1 cellular context compared by ENCODE assay signal in the genomic region with DNA sequence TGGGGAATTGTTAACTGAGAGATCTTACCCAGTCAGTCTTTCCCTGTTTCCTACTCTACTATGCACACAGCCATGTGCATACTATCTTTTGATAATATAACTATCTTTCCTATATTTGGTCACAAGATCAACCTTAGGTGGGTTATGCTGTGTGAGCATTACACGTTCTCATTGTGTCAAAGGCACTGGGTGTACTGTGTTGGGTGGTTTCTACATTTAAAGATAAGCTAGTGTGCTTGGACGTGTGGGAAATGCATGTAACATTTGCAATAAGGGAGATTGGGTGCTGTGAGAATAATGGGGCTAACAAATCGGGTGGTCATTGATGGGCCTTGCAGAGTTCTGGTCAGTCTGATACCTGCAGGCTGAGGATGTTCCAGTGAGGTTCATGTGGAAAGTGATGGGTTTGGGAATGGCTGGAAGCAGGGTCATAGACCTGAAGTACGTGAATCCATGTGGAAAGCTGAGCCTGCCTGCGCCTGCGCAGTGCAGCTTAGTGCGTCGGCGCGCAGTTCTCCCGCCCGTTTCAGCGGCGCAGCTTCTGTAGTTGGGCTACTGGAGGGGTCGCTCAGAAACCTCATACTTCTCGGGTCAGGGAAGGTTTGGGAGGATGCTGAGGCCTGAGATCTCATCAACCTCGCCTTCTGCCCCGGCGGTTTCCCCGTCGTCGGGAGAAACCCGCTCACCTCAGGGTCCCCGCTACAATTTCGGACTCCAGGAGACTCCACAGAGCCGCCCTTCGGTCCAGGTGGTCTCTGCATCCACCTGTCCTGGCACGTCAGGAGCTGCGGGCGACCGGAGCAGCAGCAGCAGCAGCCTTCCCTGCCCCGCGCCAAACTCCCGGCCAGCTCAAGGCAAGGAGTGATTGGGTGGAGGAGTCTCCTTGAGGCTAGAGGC.
TF ChIP-seq lines count a peak whose summit lies in the region.

A gene (plus strand): TSS at position 507 of the 897 bp plus-strand sequence. CDS start 104 bp downstream, at position 611.

TF ChIP-seq in K562, 482 proteins besides CTCF, POLR2A, EP300 and RAD21 (continued from another document and continues in another):
- TF ChIP-seq, protein P1, sequence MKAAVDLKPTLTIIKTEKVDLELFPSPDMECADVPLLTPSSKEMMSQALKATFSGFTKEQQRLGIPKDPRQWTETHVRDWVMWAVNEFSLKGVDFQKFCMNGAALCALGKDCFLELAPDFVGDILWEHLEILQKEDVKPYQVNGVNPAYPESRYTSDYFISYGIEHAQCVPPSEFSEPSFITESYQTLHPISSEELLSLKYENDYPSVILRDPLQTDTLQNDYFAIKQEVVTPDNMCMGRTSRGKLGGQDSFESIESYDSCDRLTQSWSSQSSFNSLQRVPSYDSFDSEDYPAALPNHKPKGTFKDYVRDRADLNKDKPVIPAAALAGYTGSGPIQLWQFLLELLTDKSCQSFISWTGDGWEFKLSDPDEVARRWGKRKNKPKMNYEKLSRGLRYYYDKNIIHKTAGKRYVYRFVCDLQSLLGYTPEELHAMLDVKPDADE (conservative IDR thresholded peaks at IDR 0.05; ENCODE audit: control insufficient read depth, low read depth, low read length) = peak; percentile 44; the same call in 1 of the 2 replicates
- TF ChIP-seq GABPB2 (CRISPR knock-in tag; conservative IDR thresholded peaks at IDR 0.05) (0 out of 2 replicates have a peak, but pooled peaks have one; percentile 27), KDM1A (IDR thresholded peaks at IDR 0.05) (peak in 1 of 2 experiments; percentile 22; a peak in 1 of 4 replicates), FOXA1 (IDR thresholded peaks at IDR 0.05; ENCODE audit: borderline replicate concordance) (no peak), FOXA3 (CRISPR knock-in tag; conservative IDR thresholded peaks at IDR 0.05 in 1 of 2, IDR thresholded peaks at IDR 0.05 in 1 of 2) (peak; percentile 46 to 52; a peak in 2 of 4 replicates), PCBP2 (IDR thresholded peaks at IDR 0.05; ENCODE audit: low read depth, low read length, poor library complexity, severe bottlenecking) (no peak), ARID2 (IDR thresholded peaks at IDR 0.05) (0 out of 2 replicates have a peak, but pooled peaks have one; percentile 16), ZNF561 (CRISPR knock-in tag; conservative IDR thresholded peaks at IDR 0.05) (no peak; the same call in 1 of the 2 replicates), PHB2 (IDR thresholded peaks at IDR 0.05; ENCODE audit: low read depth) (no peak), NFE2 (IDR thresholded peaks at IDR 0.05; ENCODE audit: low read depth) (no peak), SMC3 (conservative IDR thresholded peaks at IDR 0.05; ENCODE audit: insufficient read depth, low read depth, low read length) (0 out of 2 replicates have a peak, but pooled peaks have one; percentile 11), MEF2A (IDR thresholded peaks at IDR 0.05; ENCODE audit: control insufficient read depth, low read depth, low read length) (no peak), GABPB1 (CRISPR knock-in tag; IDR thresholded peaks at IDR 0.05) (no peak)
- TF ChIP-seq, protein P2, sequence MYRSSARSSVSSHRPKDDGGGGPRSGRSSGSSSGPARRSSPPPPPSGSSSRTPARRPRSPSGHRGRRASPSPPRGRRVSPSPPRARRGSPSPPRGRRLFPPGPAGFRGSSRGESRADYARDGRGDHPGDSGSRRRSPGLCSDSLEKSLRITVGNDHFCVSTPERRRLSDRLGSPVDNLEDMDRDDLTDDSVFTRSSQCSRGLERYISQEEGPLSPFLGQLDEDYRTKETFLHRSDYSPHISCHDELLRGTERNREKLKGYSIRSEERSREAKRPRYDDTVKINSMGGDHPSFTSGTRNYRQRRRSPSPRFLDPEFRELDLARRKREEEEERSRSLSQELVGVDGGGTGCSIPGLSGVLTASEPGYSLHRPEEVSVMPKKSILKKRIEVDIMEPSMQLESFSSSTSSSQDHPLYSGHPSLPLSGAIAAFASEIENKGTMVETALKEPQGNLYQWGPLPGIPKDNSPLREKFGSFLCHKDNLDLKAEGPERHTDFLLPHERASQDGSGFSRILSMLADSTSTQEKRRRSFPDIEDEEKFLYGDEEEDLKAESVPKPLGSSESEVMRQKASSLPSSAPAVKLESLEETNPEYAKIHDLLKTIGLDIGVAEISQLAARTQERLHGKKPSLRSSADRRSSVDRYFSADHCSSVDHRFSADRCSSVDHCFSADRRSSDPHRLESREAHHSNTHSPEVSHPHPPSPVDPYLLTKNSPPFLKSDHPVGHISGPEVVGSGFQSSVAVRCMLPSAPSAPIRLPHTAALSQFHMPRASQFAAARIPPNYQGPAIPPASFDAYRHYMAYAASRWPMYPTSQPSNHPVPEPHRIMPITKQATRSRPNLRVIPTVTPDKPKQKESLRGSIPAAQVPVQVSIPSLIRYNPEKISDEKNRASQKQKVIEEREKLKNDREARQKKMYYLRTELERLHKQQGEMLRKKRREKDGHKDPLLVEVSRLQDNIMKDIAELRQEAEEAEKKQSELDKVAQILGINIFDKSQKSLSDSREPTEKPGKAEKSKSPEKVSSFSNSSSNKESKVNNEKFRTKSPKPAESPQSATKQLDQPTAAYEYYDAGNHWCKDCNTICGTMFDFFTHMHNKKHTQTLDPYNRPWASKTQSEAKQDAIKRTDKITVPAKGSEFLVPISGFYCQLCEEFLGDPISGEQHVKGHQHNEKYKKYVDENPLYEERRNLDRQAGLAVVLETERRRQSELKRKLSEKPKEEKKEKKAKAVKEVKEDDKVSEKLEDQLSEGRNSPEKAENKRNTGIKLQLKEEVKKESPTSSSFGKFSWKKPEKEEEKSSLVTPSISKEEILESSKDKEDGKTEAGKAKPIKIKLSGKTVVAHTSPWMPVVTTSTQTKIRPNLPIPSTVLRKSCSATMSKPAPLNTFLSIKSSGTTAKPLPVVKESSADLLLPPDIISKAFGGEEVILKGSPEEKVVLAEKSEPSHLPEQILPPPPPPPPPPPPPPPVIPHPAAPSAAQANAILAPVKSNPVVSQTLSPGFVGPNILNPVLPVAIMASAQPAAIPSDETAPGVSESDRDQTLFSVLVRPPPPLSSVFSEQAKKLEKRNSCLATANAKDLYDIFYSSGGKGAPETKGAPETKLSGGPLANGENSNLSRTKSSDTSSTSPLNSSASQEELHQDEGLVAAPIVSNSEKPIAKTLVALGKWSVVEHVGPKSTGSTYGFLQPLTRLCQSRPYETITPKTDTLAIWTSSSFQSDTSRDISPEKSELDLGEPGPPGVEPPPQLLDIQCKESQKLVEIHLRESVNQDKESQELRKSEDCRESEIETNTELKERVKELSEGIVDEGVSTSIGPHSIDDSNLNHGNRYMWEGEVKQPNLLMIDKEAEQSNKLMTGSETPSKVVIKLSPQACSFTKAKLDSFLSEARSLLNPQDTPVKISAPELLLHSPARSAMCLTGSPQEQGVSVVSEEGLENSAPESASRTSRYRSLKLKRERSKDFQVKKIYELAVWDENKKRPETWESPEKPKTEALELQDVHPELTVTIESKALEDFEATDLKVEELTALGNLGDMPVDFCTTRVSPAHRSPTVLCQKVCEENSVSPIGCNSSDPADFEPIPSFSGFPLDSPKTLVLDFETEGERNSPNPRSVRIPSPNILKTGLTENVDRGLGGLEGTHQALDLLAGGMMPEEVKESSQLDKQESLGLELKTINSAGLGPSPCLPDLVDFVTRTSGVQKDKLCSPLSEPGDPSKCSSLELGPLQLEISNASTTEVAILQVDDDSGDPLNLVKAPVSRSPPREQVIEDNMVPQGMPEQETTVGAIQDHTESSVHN (IDR thresholded peaks at IDR 0.05; ENCODE audit: borderline replicate concordance in 1 of 2, low read depth in 1 of 2) = no peak
- TF ChIP-seq, protein P3, sequence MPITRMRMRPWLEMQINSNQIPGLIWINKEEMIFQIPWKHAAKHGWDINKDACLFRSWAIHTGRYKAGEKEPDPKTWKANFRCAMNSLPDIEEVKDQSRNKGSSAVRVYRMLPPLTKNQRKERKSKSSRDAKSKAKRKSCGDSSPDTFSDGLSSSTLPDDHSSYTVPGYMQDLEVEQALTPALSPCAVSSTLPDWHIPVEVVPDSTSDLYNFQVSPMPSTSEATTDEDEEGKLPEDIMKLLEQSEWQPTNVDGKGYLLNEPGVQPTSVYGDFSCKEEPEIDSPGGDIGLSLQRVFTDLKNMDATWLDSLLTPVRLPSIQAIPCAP (CRISPR knock-in tag; IDR thresholded peaks at IDR 0.05; ENCODE audit: borderline replicate concordance) = no peak
- TF ChIP-seq, protein P4, sequence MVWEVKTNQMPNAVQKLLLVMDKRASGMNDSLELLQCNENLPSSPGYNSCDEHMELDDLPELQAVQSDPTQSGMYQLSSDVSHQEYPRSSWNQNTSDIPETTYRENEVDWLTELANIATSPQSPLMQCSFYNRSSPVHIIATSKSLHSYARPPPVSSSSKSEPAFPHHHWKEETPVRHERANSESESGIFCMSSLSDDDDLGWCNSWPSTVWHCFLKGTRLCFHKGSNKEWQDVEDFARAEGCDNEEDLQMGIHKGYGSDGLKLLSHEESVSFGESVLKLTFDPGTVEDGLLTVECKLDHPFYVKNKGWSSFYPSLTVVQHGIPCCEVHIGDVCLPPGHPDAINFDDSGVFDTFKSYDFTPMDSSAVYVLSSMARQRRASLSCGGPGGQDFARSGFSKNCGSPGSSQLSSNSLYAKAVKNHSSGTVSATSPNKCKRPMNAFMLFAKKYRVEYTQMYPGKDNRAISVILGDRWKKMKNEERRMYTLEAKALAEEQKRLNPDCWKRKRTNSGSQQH (CRISPR knock-in tag; IDR thresholded peaks at IDR 0.05) = peak; percentile 98
- TF ChIP-seq, protein P5, sequence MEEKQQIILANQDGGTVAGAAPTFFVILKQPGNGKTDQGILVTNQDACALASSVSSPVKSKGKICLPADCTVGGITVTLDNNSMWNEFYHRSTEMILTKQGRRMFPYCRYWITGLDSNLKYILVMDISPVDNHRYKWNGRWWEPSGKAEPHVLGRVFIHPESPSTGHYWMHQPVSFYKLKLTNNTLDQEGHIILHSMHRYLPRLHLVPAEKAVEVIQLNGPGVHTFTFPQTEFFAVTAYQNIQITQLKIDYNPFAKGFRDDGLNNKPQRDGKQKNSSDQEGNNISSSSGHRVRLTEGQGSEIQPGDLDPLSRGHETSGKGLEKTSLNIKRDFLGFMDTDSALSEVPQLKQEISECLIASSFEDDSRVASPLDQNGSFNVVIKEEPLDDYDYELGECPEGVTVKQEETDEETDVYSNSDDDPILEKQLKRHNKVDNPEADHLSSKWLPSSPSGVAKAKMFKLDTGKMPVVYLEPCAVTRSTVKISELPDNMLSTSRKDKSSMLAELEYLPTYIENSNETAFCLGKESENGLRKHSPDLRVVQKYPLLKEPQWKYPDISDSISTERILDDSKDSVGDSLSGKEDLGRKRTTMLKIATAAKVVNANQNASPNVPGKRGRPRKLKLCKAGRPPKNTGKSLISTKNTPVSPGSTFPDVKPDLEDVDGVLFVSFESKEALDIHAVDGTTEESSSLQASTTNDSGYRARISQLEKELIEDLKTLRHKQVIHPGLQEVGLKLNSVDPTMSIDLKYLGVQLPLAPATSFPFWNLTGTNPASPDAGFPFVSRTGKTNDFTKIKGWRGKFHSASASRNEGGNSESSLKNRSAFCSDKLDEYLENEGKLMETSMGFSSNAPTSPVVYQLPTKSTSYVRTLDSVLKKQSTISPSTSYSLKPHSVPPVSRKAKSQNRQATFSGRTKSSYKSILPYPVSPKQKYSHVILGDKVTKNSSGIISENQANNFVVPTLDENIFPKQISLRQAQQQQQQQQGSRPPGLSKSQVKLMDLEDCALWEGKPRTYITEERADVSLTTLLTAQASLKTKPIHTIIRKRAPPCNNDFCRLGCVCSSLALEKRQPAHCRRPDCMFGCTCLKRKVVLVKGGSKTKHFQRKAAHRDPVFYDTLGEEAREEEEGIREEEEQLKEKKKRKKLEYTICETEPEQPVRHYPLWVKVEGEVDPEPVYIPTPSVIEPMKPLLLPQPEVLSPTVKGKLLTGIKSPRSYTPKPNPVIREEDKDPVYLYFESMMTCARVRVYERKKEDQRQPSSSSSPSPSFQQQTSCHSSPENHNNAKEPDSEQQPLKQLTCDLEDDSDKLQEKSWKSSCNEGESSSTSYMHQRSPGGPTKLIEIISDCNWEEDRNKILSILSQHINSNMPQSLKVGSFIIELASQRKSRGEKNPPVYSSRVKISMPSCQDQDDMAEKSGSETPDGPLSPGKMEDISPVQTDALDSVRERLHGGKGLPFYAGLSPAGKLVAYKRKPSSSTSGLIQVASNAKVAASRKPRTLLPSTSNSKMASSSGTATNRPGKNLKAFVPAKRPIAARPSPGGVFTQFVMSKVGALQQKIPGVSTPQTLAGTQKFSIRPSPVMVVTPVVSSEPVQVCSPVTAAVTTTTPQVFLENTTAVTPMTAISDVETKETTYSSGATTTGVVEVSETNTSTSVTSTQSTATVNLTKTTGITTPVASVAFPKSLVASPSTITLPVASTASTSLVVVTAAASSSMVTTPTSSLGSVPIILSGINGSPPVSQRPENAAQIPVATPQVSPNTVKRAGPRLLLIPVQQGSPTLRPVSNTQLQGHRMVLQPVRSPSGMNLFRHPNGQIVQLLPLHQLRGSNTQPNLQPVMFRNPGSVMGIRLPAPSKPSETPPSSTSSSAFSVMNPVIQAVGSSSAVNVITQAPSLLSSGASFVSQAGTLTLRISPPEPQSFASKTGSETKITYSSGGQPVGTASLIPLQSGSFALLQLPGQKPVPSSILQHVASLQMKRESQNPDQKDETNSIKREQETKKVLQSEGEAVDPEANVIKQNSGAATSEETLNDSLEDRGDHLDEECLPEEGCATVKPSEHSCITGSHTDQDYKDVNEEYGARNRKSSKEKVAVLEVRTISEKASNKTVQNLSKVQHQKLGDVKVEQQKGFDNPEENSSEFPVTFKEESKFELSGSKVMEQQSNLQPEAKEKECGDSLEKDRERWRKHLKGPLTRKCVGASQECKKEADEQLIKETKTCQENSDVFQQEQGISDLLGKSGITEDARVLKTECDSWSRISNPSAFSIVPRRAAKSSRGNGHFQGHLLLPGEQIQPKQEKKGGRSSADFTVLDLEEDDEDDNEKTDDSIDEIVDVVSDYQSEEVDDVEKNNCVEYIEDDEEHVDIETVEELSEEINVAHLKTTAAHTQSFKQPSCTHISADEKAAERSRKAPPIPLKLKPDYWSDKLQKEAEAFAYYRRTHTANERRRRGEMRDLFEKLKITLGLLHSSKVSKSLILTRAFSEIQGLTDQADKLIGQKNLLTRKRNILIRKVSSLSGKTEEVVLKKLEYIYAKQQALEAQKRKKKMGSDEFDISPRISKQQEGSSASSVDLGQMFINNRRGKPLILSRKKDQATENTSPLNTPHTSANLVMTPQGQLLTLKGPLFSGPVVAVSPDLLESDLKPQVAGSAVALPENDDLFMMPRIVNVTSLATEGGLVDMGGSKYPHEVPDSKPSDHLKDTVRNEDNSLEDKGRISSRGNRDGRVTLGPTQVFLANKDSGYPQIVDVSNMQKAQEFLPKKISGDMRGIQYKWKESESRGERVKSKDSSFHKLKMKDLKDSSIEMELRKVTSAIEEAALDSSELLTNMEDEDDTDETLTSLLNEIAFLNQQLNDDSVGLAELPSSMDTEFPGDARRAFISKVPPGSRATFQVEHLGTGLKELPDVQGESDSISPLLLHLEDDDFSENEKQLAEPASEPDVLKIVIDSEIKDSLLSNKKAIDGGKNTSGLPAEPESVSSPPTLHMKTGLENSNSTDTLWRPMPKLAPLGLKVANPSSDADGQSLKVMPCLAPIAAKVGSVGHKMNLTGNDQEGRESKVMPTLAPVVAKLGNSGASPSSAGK (IDR thresholded peaks at IDR 0.05) = peak; percentile 71; the same call in 1 of the 2 replicates
- TF ChIP-seq, protein P6, sequence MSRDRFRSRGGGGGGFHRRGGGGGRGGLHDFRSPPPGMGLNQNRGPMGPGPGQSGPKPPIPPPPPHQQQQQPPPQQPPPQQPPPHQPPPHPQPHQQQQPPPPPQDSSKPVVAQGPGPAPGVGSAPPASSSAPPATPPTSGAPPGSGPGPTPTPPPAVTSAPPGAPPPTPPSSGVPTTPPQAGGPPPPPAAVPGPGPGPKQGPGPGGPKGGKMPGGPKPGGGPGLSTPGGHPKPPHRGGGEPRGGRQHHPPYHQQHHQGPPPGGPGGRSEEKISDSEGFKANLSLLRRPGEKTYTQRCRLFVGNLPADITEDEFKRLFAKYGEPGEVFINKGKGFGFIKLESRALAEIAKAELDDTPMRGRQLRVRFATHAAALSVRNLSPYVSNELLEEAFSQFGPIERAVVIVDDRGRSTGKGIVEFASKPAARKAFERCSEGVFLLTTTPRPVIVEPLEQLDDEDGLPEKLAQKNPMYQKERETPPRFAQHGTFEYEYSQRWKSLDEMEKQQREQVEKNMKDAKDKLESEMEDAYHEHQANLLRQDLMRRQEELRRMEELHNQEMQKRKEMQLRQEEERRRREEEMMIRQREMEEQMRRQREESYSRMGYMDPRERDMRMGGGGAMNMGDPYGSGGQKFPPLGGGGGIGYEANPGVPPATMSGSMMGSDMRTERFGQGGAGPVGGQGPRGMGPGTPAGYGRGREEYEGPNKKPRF (IDR thresholded peaks at IDR 0.05; ENCODE audit: low read depth, low read length) = no peak
